Comparison of ENCODE assay signal across 12 cellular contexts in the genomic region with DNA sequence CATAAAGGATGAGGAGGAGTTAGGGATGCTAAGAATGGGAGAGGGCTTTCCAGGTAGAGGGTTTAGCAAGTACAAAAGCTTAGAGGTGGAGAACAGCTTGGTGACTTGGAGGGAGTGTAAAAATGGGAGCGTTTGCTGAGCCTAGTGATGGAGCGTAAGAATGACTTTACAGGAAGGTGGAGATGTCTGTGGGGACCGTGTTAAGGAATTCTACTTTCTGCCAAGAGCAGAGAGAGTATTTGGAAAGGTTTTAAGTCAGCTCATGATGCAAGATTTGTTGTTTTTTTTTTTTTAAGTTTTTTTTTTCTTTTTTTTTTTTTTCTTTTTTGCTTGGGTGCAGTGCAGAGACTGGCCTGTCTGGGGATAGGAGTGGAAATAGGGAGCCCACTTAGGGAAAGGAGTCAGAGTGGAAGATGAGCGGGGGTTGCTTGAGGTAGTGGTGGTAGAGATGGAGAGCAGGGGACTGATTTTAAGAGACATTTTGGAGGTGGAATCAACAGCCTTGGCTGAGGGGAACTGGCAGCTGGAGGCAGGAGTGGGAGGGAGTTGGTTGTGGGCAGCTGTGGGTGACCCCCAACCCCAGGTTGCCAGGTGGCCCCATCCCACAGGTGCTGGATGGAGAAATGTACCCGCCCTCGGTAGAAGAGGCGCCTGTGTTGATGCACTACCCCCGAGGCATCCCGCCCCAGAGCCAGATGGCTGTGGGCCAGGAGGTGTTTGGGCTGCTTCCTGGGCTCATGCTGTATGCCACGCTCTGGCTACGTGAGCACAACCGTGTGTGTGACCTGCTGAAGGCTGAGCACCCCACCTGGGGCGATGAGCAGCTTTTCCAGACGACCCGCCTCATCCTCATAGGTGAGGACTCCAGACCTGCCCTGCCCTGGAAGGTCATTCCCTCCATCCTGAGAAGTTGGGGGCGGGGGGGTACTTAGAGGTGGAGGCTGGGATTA. TPM values are rescaled to one million over a fixed set of nuclear protein-coding genes. Genes with fewer than 3 reads are reported as not detected.
A peak's percentile ranks its signal among the peaks of the same experiment; 100 is the strongest.
DNase-seq lines count a peak whose midpoint lies in the region; ATAC-seq and TF ChIP-seq lines count a peak whose summit lies in the region.
"Had no signal": no experiment of that assay in that cellular context is flagged by ENCODE, and none has a peak within 500 bp of the region (broad histone marks: within the 10 kb centered on the region; RNA-seq: fewer than 3 reads in every experiment).

No MANE protein-coding gene starts in this region.

- CTCF ChIA-PET in AG04450 (lab: Charles Lee): interaction anchor here (0.6 to 1.9 kb wide), 7 partner anchors 11 to 1634 kb away, joined by 3 to 7 read pairs (median 4); a partner anchor contains a TSS

- peaks cover 3% of the 10 kb centered on the region; the same call in 1 of the 3 replicates for H3K4me1 Mint-ChIP-seq in GM23338
- H3K4me1 Mint-ChIP-seq: brain had no signal

- H3K27ac Mint-ChIP-seq in GM23338: no peak overlapping the region
- H3K27ac Mint-ChIP-seq: brain had no signal

- no peaks in the 10 kb centered on the region for H3K79me2 ChIP-seq in GM23338 (replicated peaks; ENCODE audit: insufficient read depth)

- no peaks in the 10 kb centered on the region for H3K9me2 ChIP-seq in GM23338 (ENCODE audit: insufficient read depth)

- TF ChIP-seq CTCF in AG04450 (IDR thresholded peaks at IDR 0.05; ENCODE audit: low read depth, low read length) (no peak), coronary artery (IDR thresholded peaks at IDR 0.05) (no peak), GM23338 (conservative IDR thresholded peaks at IDR 0.05; ENCODE audit: low read depth in 2 of 2) (no peak)

- DNase-seq in AG04450 (ENCODE audit: low read depth, low spot score): no peak
- peak; percentile 48 for DNase-seq in HCEC 1CT
- DNase-seq in coronary artery (ENCODE audit: low spot score): peak; percentile 72
- DNase-seq in right cardiac atrium: no peak
- DNase-seq in stimulated activated CD4-positive, alpha-beta T cell treated with anti-CD3 and anti-CD28 coated beads, Interleukin-12 subunit alpha, Interleukin-12 subunit beta, amount 100 ng/mL, for 4 hours: no peak
- no peak for DNase-seq in iPS-NIHi7 (ENCODE audit: extremely low spot score)
- DNase-seq in GM23338 (ENCODE audit: low spot score): no peak
- DNase-seq: Caco-2, retina had no signal

- H3K4me1 ChIP-seq in right cardiac atrium (ENCODE audit: control insufficient read depth, insufficient read depth, low read length) (no peaks in the 10 kb centered on the region), GM23338 (ENCODE audit: insufficient read depth) (no peaks in the 10 kb centered on the region)
- H3K4me1 ChIP-seq: Caco-2 had no signal

- no peak overlapping the region for H2AFZ ChIP-seq in GM23338

- intact Hi-C loops in right cardiac atrium (cut with DNase I): no loop called here

- no peaks in the 10 kb centered on the region; the same call in 1 of the 3 replicates for H3K36me3 Mint-ChIP-seq in GM23338 (ENCODE audit: low read depth)
- H3K36me3 Mint-ChIP-seq: brain had no signal

- no peaks in the 10 kb centered on the region; the same call in none of the 2 replicates for H3K9me3 ChIP-seq in AG04450 (ENCODE audit: control insufficient read depth, insufficient read depth, low read length)
- no peaks in the 10 kb centered on the region for H3K9me3 ChIP-seq in right cardiac atrium (ENCODE audit: control insufficient read depth, low read length)
- H3K9me3 ChIP-seq: suprapubic skin had no signal

- no peak overlapping the region for H3K4me3 Mint-ChIP-seq in GM23338
- H3K4me3 Mint-ChIP-seq: brain had no signal

- no peaks in the 10 kb centered on the region for H4K20me1 ChIP-seq in GM23338 (replicated peaks; ENCODE audit: insufficient read depth)

- H3K27ac ChIP-seq in AG04450 (ENCODE audit: low read depth, low read length) (peak overlapping the region; percentile 39), coronary artery (peak overlapping the region in 1 of 2 donors; percentile 27), right cardiac atrium (ENCODE audit: low read length) (no peak overlapping the region), GM23338 (ENCODE audit: low read depth) (no peak overlapping the region)
- H3K27ac ChIP-seq: suprapubic skin had no signal

- H3K4me3 ChIP-seq in AG04450 (ENCODE audit: low read depth, low read length): no peak overlapping the region
- no peak overlapping the region for H3K4me3 ChIP-seq in coronary artery
- H3K4me3 ChIP-seq in right cardiac atrium (ENCODE audit: low read length): no peak overlapping the region
- H3K4me3 ChIP-seq in GM23338: no peak overlapping the region
- H3K4me3 ChIP-seq: suprapubic skin had no signal

- H3K36me3 ChIP-seq in GM23338 (ENCODE audit: insufficient read depth): no peaks in the 10 kb centered on the region
- H3K36me3 ChIP-seq: suprapubic skin had no signal

- peak; percentile 31 to 40 for ATAC-seq in right cardiac atrium
- no peak for ATAC-seq in GM23338
- ATAC-seq in HG03469 (IDR thresholded peaks at IDR 0.05; ENCODE audit: unreplicated experiment): no peak

- H3K4me2 ChIP-seq in GM23338: no peak overlapping the region

- WGBS in right cardiac atrium: 74% methylated on average over 16 of the region's 16 CpGs

- POLR2A ChIA-PET in AG04450 (lab: Yijun Ruan, JAX): interaction anchor here (0.7 to 1.2 kb wide), 2 partner anchors 10 to 12 kb away, joined by 4 read pairs; a partner anchor contains a TSS

- H3K27me3 ChIP-seq in AG04450 (ENCODE audit: control insufficient read depth, insufficient read depth, low read length) (no peaks in the 10 kb centered on the region), right cardiac atrium (ENCODE audit: control insufficient read depth, insufficient read depth) (no peaks in the 10 kb centered on the region), GM23338 (ENCODE audit: insufficient read depth) (no peaks in the 10 kb centered on the region)
- H3K27me3 ChIP-seq: suprapubic skin had no signal

- peaks cover 1% of the 10 kb centered on the region for H3K27me3 Mint-ChIP-seq in GM23338 (ENCODE audit: insufficient read depth, low read depth, poor library complexity)

- H3K9me3 Mint-ChIP-seq in GM23338: peaks cover 3% of the 10 kb centered on the region; the same call in 2 of the 3 replicates
- H3K9me3 Mint-ChIP-seq: brain had no signal

- no peaks in the 10 kb centered on the region for H3F3A ChIP-seq in GM23338 (replicated peaks; ENCODE audit: low read depth)

TF ChIP-seq in GM23338, 12 proteins besides CTCF, POLR2A, EP300 and RAD21 (continues in another document):
- no peak for TF ChIP-seq STAT1 (IDR thresholded peaks at IDR 0.05; ENCODE audit: unreplicated experiment)
- TF ChIP-seq, protein P1, sequence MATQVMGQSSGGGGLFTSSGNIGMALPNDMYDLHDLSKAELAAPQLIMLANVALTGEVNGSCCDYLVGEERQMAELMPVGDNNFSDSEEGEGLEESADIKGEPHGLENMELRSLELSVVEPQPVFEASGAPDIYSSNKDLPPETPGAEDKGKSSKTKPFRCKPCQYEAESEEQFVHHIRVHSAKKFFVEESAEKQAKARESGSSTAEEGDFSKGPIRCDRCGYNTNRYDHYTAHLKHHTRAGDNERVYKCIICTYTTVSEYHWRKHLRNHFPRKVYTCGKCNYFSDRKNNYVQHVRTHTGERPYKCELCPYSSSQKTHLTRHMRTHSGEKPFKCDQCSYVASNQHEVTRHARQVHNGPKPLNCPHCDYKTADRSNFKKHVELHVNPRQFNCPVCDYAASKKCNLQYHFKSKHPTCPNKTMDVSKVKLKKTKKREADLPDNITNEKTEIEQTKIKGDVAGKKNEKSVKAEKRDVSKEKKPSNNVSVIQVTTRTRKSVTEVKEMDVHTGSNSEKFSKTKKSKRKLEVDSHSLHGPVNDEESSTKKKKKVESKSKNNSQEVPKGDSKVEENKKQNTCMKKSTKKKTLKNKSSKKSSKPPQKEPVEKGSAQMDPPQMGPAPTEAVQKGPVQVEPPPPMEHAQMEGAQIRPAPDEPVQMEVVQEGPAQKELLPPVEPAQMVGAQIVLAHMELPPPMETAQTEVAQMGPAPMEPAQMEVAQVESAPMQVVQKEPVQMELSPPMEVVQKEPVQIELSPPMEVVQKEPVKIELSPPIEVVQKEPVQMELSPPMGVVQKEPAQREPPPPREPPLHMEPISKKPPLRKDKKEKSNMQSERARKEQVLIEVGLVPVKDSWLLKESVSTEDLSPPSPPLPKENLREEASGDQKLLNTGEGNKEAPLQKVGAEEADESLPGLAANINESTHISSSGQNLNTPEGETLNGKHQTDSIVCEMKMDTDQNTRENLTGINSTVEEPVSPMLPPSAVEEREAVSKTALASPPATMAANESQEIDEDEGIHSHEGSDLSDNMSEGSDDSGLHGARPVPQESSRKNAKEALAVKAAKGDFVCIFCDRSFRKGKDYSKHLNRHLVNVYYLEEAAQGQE (IDR thresholded peaks at IDR 0.05; ENCODE audit: unreplicated experiment): no peak

RNA-seq across cellular contexts. Expression of a gene that starts 12.4 kb away (rescaled TPM):
- polyA plus RNA-seq in AG04450 (2011; rRNA removed) (78.3 and 83.1 TPM in 2 replicates), right cardiac atrium (4.5 TPM), GM23338 (2016; fragmentation: Nextera tagmentation; extraction: Ambion mirVana) (0.10 and 0.48 TPM in 2 replicates)
- polyA minus RNA-seq in AG04450 (2011; rRNA and poly(A)+ RNA removed): 56.1 and 65.0 TPM in 2 replicates
- total RNA-seq in right cardiac atrium: 10 to 100 TPM; 11.7 to 29.2 (median 22.6) TPM
- total RNA-seq in GM23338 (2014; rRNA removed; shearing (Covaris generic)): 1.0 and 1.3 TPM in 2 replicates

Comparison
In these comparisons a context has a peak if more than half of its experiments do, and no peak if none do; other contexts are left out.
1. DNase-seq: peak in HCEC 1CT (single experiment) and coronary artery (single experiment); none in AG04450 (single experiment), right cardiac atrium (0 of 3), stimulated activated CD4-positive, alpha-beta T cell treated with anti-CD3 and anti-CD28 coated beads, Interleukin-12 subunit alpha, Interleukin-12 subunit beta, amount 100 ng/mL, for 4 hours (single experiment), iPS-NIHi7 (single experiment) and GM23338 (single experiment).
2. ATAC-seq: peak in right cardiac atrium (2 of 2); none in GM23338 (single experiment) and HG03469 (single experiment).
3. RNA of a gene that starts 12.4 kb away (polyA plus RNA-seq): 78.3 to 83.1 TPM in AG04450; 4.5 TPM in right cardiac atrium (single experiment) and 0.10 to 0.48 TPM in GM23338; every median in the first group is over 10 times any median in the second.